ENCODE assay signal across 22 cellular contexts in genomic region chr16:28200661-28201060, GRCh38. TPM values are rescaled to one million over a fixed set of nuclear protein-coding genes. Genes with fewer than 3 reads are reported as not detected.
DNase-seq lines count a peak whose midpoint lies in the region; TF ChIP-seq lines count a peak whose summit lies in the region.
"Had no signal": no experiment of that assay in that cellular context is flagged by ENCODE, and none has a peak within 500 bp of the region (broad histone marks: within the 10 kb centered on the region; RNA-seq: fewer than 3 reads in every experiment).

No MANE protein-coding gene starts in this region.

- H3K4me1 Mint-ChIP-seq in activated CD4-positive, alpha-beta T cell treated with anti-CD3 and anti-CD28 coated beads, Interleukin-2, amount 10 ng/mL, durations not matched to agents 7 days and 5 days, result peaks cover 35% of the 10 kb centered on the region
- H3K4me1 Mint-ChIP-seq in H9, result peaks cover 6% of the 10 kb centered on the region in 2 experiments; a peak in 3 of 4 replicates
- peaks cover 33% of the 10 kb centered on the region for H3K4me1 Mint-ChIP-seq in activated naive CD8-positive, alpha-beta T cell treated with anti-CD3 and anti-CD28 coated beads for 36 hours
- H3K4me1 Mint-ChIP-seq: nephron had no signal

- no peak overlapping the region for H2AFZ ChIP-seq in H9 (ENCODE audit: low read length)

- H4K5ac ChIP-seq in H9 (ENCODE audit: insufficient read length, low read depth, low read length), result no peak overlapping the region

- H3K9me3 ChIP-seq in H9 (ENCODE audit: control insufficient read depth, low read depth, low read length), result no peaks in the 10 kb centered on the region
- H3K9me3 ChIP-seq in neutrophil, result no peaks in the 10 kb centered on the region
- H3K9me3 ChIP-seq: A549, SJCRH30 had no signal

- H3K36me3 Mint-ChIP-seq in activated CD4-positive, alpha-beta T cell treated with anti-CD3 and anti-CD28 coated beads, Interleukin-2, amount 10 ng/mL, durations not matched to agents 7 days and 5 days (ENCODE audit: low read depth), result peaks cover 26% of the 10 kb centered on the region
- H3K36me3 Mint-ChIP-seq in H9 (ENCODE audit: insufficient read depth in 1 of 3, low read depth in 3 of 3), result peaks cover 14 to 29% (median 27%) of the 10 kb centered on the region in 3 experiments; a peak in 6 of 7 replicates
- H3K36me3 Mint-ChIP-seq in activated naive CD8-positive, alpha-beta T cell treated with anti-CD3 and anti-CD28 coated beads for 36 hours, result peaks cover 34% of the 10 kb centered on the region

- no peak overlapping the region for H2AK5ac ChIP-seq in H9 (ENCODE audit: insufficient read length, low read length)

- POLR2A ChIA-PET in activated CD4-positive, alpha-beta T cell treated with anti-CD3 and anti-CD28 coated beads, Interleukin-2, amount 10 ng/mL, durations not matched to agents 7 days and 5 days (lab: Charles Lee), result no interaction called here

- H3K4ac ChIP-seq in H9 (ENCODE audit: low read depth, low read length), result no peak overlapping the region

- peaks cover 97% of the 10 kb centered on the region for H3K36me3 ChIP-seq in neutrophil

- H3K79me2 ChIP-seq in H9 (ENCODE audit: insufficient read depth, low read length), result peaks cover 16% of the 10 kb centered on the region; the same call in 1 of the 2 replicates

- H3K4me3 Mint-ChIP-seq in activated CD4-positive, alpha-beta T cell treated with anti-CD3 and anti-CD28 coated beads, Interleukin-2, amount 10 ng/mL, durations not matched to agents 7 days and 5 days, result no peak overlapping the region
- H3K4me3 Mint-ChIP-seq in H9, result no peak overlapping the region
- H3K4me3 Mint-ChIP-seq in activated naive CD8-positive, alpha-beta T cell treated with anti-CD3 and anti-CD28 coated beads for 36 hours, result no peak overlapping the region
- H3K4me3 Mint-ChIP-seq: nephron had no signal

- H3K27me3 Mint-ChIP-seq in activated CD4-positive, alpha-beta T cell treated with anti-CD3 and anti-CD28 coated beads, Interleukin-2, amount 10 ng/mL, durations not matched to agents 7 days and 5 days, result no peaks in the 10 kb centered on the region
- no peaks in the 10 kb centered on the region for H3K27me3 Mint-ChIP-seq in H9 (ENCODE audit: low read depth)
- H3K27me3 Mint-ChIP-seq in activated naive CD8-positive, alpha-beta T cell treated with anti-CD3 and anti-CD28 coated beads for 36 hours, result no peaks in the 10 kb centered on the region
- H3K27me3 Mint-ChIP-seq: memory B cell had no signal

- TF ChIP-seq CTCF in H9 (conservative IDR thresholded peaks at IDR 0.05) (no peak), neutrophil (IDR thresholded peaks at IDR 0.05) (no peak)

- H3K4me1 ChIP-seq in H9 (ENCODE audit: insufficient read depth, low read length) (no peaks in the 10 kb centered on the region), neutrophil (ENCODE audit: control insufficient read depth in 1 of 2, insufficient read depth in 1 of 2, low read depth in 1 of 2, low read length in 1 of 2) (peaks cover 83 to 90% of the 10 kb centered on the region in 2 experiments)
- H3K4me1 ChIP-seq: A549, SJCRH30 had no signal

- H3K23ac ChIP-seq in H9 (ENCODE audit: insufficient read length, low read depth, low read length), result no peak overlapping the region

- no peaks in the 10 kb centered on the region for H3K23me2 ChIP-seq in H9 (ENCODE audit: insufficient read length, low read depth, low read length, poor library complexity, severe bottlenecking)

- no peak overlapping the region for H3T11ph ChIP-seq in H9 (ENCODE audit: low read length)

- H3K18ac ChIP-seq in H9 (ENCODE audit: insufficient read length, low read depth, low read length), result no peak overlapping the region

- H3K27ac ChIP-seq in H9 (ENCODE audit: insufficient read length, low read depth, low read length), result no peak overlapping the region
- H3K27ac ChIP-seq in neutrophil, result peak overlapping the region; percentile 98
- no peak overlapping the region for H3K27ac ChIP-seq in caudate nucleus (ENCODE audit: low read depth, low read length)
- H3K27ac ChIP-seq: A549, C4-2B, SJCRH30 had no signal

- H4K20me1 ChIP-seq in H9 (ENCODE audit: control insufficient read depth, insufficient read depth, insufficient read length), result no peaks in the 10 kb centered on the region

- H3K27me3 ChIP-seq in H9 (ENCODE audit: insufficient read depth, low read length) (no peaks in the 10 kb centered on the region), neutrophil (no peaks in the 10 kb centered on the region)
- H3K27me3 ChIP-seq: SJCRH30 had no signal

- no peak overlapping the region for H2BK120ac ChIP-seq in H9 (ENCODE audit: low read depth, low read length, poor library complexity, severe bottlenecking)

- H2BK5ac ChIP-seq in H9 (ENCODE audit: insufficient read length, low read length), result no peak overlapping the region

- no peak overlapping the region for H2BK12ac ChIP-seq in H9 (ENCODE audit: insufficient read length, low read depth, low read length)

- CTCF ChIA-PET in activated CD4-positive, alpha-beta T cell treated with anti-CD3 and anti-CD28 coated beads, Interleukin-2, amount 10 ng/mL, durations not matched to agents 7 days and 5 days (lab: Charles Lee), result no interaction called here

- H3K9me3 Mint-ChIP-seq in activated CD4-positive, alpha-beta T cell treated with anti-CD3 and anti-CD28 coated beads, Interleukin-2, amount 10 ng/mL, durations not matched to agents 7 days and 5 days, result no peaks in the 10 kb centered on the region
- H3K9me3 Mint-ChIP-seq in H9, result no peaks in the 10 kb centered on the region
- no peaks in the 10 kb centered on the region for H3K9me3 Mint-ChIP-seq in activated naive CD8-positive, alpha-beta T cell treated with anti-CD3 and anti-CD28 coated beads for 36 hours
- H3K9me3 Mint-ChIP-seq: memory B cell, nephron had no signal

- H3K79me1 ChIP-seq in H9 (ENCODE audit: insufficient read depth, low read depth, low read length, poor library complexity, severe bottlenecking), result peaks cover 9% of the 10 kb centered on the region

- no peak overlapping the region for H4K8ac ChIP-seq in H9 (replicated peaks; ENCODE audit: insufficient read length, low read depth, low read length)

- no peak for DNase-seq in activated CD4-positive, alpha-beta T cell treated with anti-CD3 and anti-CD28 coated beads, Interleukin-2, amount 10 ng/mL, durations not matched to agents 7 days and 5 days
- no peak for DNase-seq in activated CD4-positive, alpha-beta T cell treated with anti-CD3 and anti-CD28 coated beads, Interleukin-2, amount 50 U/mL, for 4 hours
- no peak for DNase-seq in H9
- DNase-seq in activated naive CD8-positive, alpha-beta T cell treated with anti-CD3 and anti-CD28 coated beads for 36 hours, result no peak
- DNase-seq in caudate nucleus (lab: John Stamatoyannopoulos, UW), result no peak
- DNase-seq in MV-4-11 (lab: John Stamatoyannopoulos, UW), result no peak
- DNase-seq in COLO829 (ENCODE audit: low spot score), result no peak
- DNase-seq: activated CD4-positive, alpha-beta T cell treated with anti-CD3 and anti-CD28 coated beads for 1 hour; activated T-cell treated with anti-CD3 and anti-CD28 coated beads, Interleukin-2, amount 50 U/mL, for 1 hour; aorta; DND-41; islet precursor cell; Kasumi-1; NCI-H2171; NCI-H748 treated with DMSO at 0.1 percent for 48 hours; SJCRH30 had no signal

- no peak overlapping the region for H4K91ac ChIP-seq in H9 (ENCODE audit: insufficient read length, low read depth, low read length)

- H2BK20ac ChIP-seq in H9 (ENCODE audit: low read depth, low read length, poor library complexity, severe bottlenecking), result no peak overlapping the region

- H2BK15ac ChIP-seq in H9 (ENCODE audit: low read depth, low read length), result no peak overlapping the region

- no peak overlapping the region for H3K56ac ChIP-seq in H9 (ENCODE audit: insufficient read length, low read depth, low read length)

- H3K14ac ChIP-seq in H9 (ENCODE audit: insufficient read depth, low read length), result no peak overlapping the region

- peak overlapping the region; percentile 43 for H3K27ac Mint-ChIP-seq in activated CD4-positive, alpha-beta T cell treated with anti-CD3 and anti-CD28 coated beads, Interleukin-2, amount 10 ng/mL, durations not matched to agents 7 days and 5 days
- peak overlapping the region; percentile 2 to 76 (median 4); a peak in 4 of 7 replicates for H3K27ac Mint-ChIP-seq in H9
- H3K27ac Mint-ChIP-seq in activated naive CD8-positive, alpha-beta T cell treated with anti-CD3 and anti-CD28 coated beads for 36 hours, result peak overlapping the region; percentile 75
- H3K27ac Mint-ChIP-seq: nephron had no signal

- no peak overlapping the region for H3K4me2 ChIP-seq in H9 (ENCODE audit: insufficient read depth, insufficient read length, low read length)
- H3K4me2 ChIP-seq: A549, smooth muscle cell had no signal

- H3K9ac ChIP-seq in H9 (ENCODE audit: extremely low read depth, insufficient read length, low read length), result no peak overlapping the region

- WGBS in H9 (ENCODE audit: extremely low coverage, insufficient read length, low lambda C conversion rate), result no CpG with 5 or more reads among the region's 5 CpGs

- peak overlapping the region in 1 of 2 experiments; percentile 30 for H3K4me3 ChIP-seq in neutrophil (ENCODE audit: low read depth in 1 of 2, low read length in 1 of 2)
- H3K4me3 ChIP-seq: A549, SJCRH30, smooth muscle cell had no signal

RNA-seq across cellular contexts. Expression of gene XPO6, which starts 11.1 kb away (rescaled TPM):
- 100 to 1,000 TPM; 237 to 304 TPM for total RNA-seq in activated CD4-positive, alpha-beta T cell treated with anti-CD3 and anti-CD28 coated beads, Interleukin-2, amount 10 ng/mL, durations not matched to agents 7 days and 5 days
- 124 and 130 TPM in 2 replicates for total RNA-seq in H9 (2021)
- 100 to 1,000 TPM; 234 to 241 TPM for total RNA-seq in activated naive CD8-positive, alpha-beta T cell treated with anti-CD3 and anti-CD28 coated beads for 36 hours

Comparison
In these comparisons a context has a peak if more than half of its experiments do, and no peak if none do; other contexts are left out.
1. H3K27ac Mint-ChIP-seq: peak in every context shown above with its lines; median percentile 75 in activated naive CD8-positive, alpha-beta T cell treated with anti-CD3 and anti-CD28 coated beads for 36 hours; 43 in activated CD4-positive, alpha-beta T cell treated with anti-CD3 and anti-CD28 coated beads, Interleukin-2, amount 10 ng/mL, durations not matched to agents 7 days and 5 days; 4 in H9.